Comparison of ENCODE assay signal across 30 cellular contexts in the genomic region with DNA sequence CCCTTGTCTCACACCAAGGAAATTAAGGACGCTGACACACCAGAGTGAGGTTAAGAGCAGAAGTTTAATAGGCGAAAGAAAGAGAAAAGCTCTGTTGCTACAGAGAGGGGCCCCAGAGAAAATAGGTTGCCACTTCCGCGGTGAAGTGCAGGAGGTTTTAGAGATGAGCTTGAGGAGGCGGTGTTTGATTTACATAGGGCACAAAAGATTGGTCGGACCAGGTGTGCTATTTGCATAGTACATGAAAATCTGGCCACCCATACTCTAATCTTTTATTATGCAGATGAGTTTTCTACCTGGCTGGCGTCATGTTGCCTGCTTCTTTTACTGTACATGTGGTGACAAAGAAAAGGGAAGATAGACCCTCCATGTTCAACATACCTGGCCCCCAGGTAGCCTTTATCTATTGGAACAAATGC. TPM values are rescaled to one million over a fixed set of nuclear protein-coding genes. Genes with fewer than 3 reads are reported as not detected.
DNase-seq lines count a peak whose midpoint lies in the region; TF ChIP-seq lines count a peak whose summit lies in the region.
"Had no signal": no experiment of that assay in that cellular context is flagged by ENCODE, and none has a peak within 500 bp of the region (broad histone marks: within the 10 kb centered on the region; RNA-seq: fewer than 3 reads in every experiment).

No MANE protein-coding gene starts in this region.

- H3K27ac ChIP-seq in HUES64 (ENCODE audit: low read depth, low read length) (peak overlapping the region; percentile 90), hepatocyte (no peak overlapping the region), trophoblast cell (ENCODE audit: low read depth, low read length) (no peak overlapping the region), WERI-Rb-1 (no peak overlapping the region), ascending aorta (no peak overlapping the region)
- H3K27ac ChIP-seq: heart right ventricle, tibial artery had no signal

- no peaks in the 10 kb centered on the region for H3K9me2 ChIP-seq in hepatocyte (replicated peaks; ENCODE audit: insufficient read depth)

- H3K14ac ChIP-seq in trophoblast cell (ENCODE audit: low read length), result no peak overlapping the region

- no peaks in the 10 kb centered on the region for H4K20me1 ChIP-seq in hepatocyte (ENCODE audit: insufficient read depth, poor library complexity, severe bottlenecking)

- H4K8ac ChIP-seq in trophoblast cell (ENCODE audit: low read depth, low read length), result no peak overlapping the region

- H3K27me3 ChIP-seq in HUES64 (ENCODE audit: insufficient read depth, low read length) (no peaks in the 10 kb centered on the region), hepatocyte (no peaks in the 10 kb centered on the region), trophoblast cell (ENCODE audit: insufficient read depth, low read length) (no peaks in the 10 kb centered on the region), WERI-Rb-1 (ENCODE audit: insufficient read depth, low read depth, severe bottlenecking) (no peaks in the 10 kb centered on the region), ascending aorta (no peaks in the 10 kb centered on the region)
- H3K27me3 ChIP-seq: heart right ventricle, tibial artery had no signal

- no peak overlapping the region for H2BK5ac ChIP-seq in trophoblast cell (ENCODE audit: low read depth, low read length, poor library complexity)

- TF ChIP-seq CTCF in hepatocyte (IDR thresholded peaks at IDR 0.05; ENCODE audit: poor library complexity) (no peak), WERI-Rb-1 (IDR thresholded peaks at IDR 0.05; ENCODE audit: low read depth, low read length) (no peak), ascending aorta (IDR thresholded peaks at IDR 0.05) (no peak)

- H3K18ac ChIP-seq in trophoblast cell (ENCODE audit: low read length), result no peak overlapping the region

- H3K4me3 ChIP-seq in HUES64 (ENCODE audit: low read length) (peak overlapping the region; percentile 35), hepatocyte (no peak overlapping the region), trophoblast cell (ENCODE audit: low read depth, low read length) (no peak overlapping the region), WERI-Rb-1 (ENCODE audit: low read depth, low read length) (no peak overlapping the region), ascending aorta (no peak overlapping the region)
- H3K4me3 ChIP-seq: GM12878, heart right ventricle, tibial artery had no signal

- H3K36me3 ChIP-seq in HUES64 (ENCODE audit: insufficient read depth, low read length) (no peaks in the 10 kb centered on the region), hepatocyte (replicated peaks; ENCODE audit: insufficient read depth, low read depth) (no peaks in the 10 kb centered on the region), trophoblast cell (ENCODE audit: control insufficient read depth in 1 of 2, insufficient read depth in 2 of 2, low read length in 2 of 2) (no peaks in the 10 kb centered on the region), WERI-Rb-1 (no peaks in the 10 kb centered on the region), ascending aorta (no peaks in the 10 kb centered on the region)
- H3K36me3 ChIP-seq: heart right ventricle, tibial artery had no signal

- H3K9me3 ChIP-seq in HUES64 (ENCODE audit: insufficient read depth, low read depth, low read length) (no peaks in the 10 kb centered on the region), hepatocyte (ENCODE audit: low read depth) (no peaks in the 10 kb centered on the region), trophoblast cell (ENCODE audit: insufficient read depth, low read depth, low read length) (no peaks in the 10 kb centered on the region), WERI-Rb-1 (ENCODE audit: severe bottlenecking) (no peaks in the 10 kb centered on the region), ascending aorta (no peaks in the 10 kb centered on the region)

- no peaks in the 10 kb centered on the region for H3K79me1 ChIP-seq in trophoblast cell (ENCODE audit: low read length)

- 20% methylated on average over 7 of the region's 7 CpGs for WGBS in HUES64
- WGBS in hepatocyte (ENCODE audit: low lambda C conversion rate, missing lambda C conversion rate), result 24% methylated on average over 7 of the region's 7 CpGs
- no CpG with 5 or more reads among the region's 7 CpGs for WGBS in trophoblast cell (ENCODE audit: extremely low coverage, insufficient coverage, insufficient read length)

- no peak overlapping the region for H3K23ac ChIP-seq in trophoblast cell (ENCODE audit: low read length)

- peak overlapping the region; percentile 62 for H3K4me2 ChIP-seq in hepatocyte
- peak overlapping the region; percentile 41 for H3K4me2 ChIP-seq in trophoblast cell (ENCODE audit: low read length)

- H3K4me1 ChIP-seq in HUES64 (ENCODE audit: insufficient read depth, low read length), result peaks cover 24% of the 10 kb centered on the region
- H3K4me1 ChIP-seq in hepatocyte (ENCODE audit: insufficient read depth), result no peaks in the 10 kb centered on the region
- H3K4me1 ChIP-seq in trophoblast cell (ENCODE audit: control insufficient read depth in 1 of 2, insufficient read depth in 2 of 2, low read length in 2 of 2), result no peaks in the 10 kb centered on the region
- H3K4me1 ChIP-seq in ascending aorta, result no peaks in the 10 kb centered on the region
- H3K4me1 ChIP-seq: heart right ventricle, tibial artery had no signal

- no peak overlapping the region for H4K91ac ChIP-seq in trophoblast cell (ENCODE audit: low read depth, low read length)

- H2AK5ac ChIP-seq in trophoblast cell (ENCODE audit: low read length), result no peak overlapping the region

- H3K4ac ChIP-seq in trophoblast cell (ENCODE audit: low read depth, low read length), result no peak overlapping the region

- intact Hi-C loops in ascending aorta (cut with DNase I), result no loop called here

- H2BK120ac ChIP-seq in trophoblast cell (ENCODE audit: insufficient read depth, low read length, poor library complexity), result no peak overlapping the region

- no peak overlapping the region for H4K12ac ChIP-seq in trophoblast cell (ENCODE audit: low read depth, low read length)

- no peak overlapping the region for H2BK12ac ChIP-seq in trophoblast cell (ENCODE audit: low read length)

- H2AFZ ChIP-seq in hepatocyte (peak overlapping the region; percentile 28), trophoblast cell (ENCODE audit: insufficient read depth, low read length, poor library complexity) (peak overlapping the region; percentile 58)

- DNase-seq in NCI-H526 (lab: John Stamatoyannopoulos, UW), result peak; percentile 52 to 64
- peak; percentile 26 for DNase-seq in hepatocyte (ENCODE audit: low spot score)
- DNase-seq in trophoblast cell, result peak in 1 of 2 donors; percentile 5
- DNase-seq in WERI-Rb-1, result no peak
- no peak for DNase-seq in ascending aorta (ENCODE audit: low spot score in 2 of 2)
- DNase-seq in activated CD4-positive, CD25-positive, alpha-beta regulatory T cell (lab: John Stamatoyannopoulos, UW), result no peak
- no peak for DNase-seq in DMS 273 treated with DMSO at 0.1 percent for 48 hours (lab: John Stamatoyannopoulos, UW)
- DNase-seq: activated CD8-positive, alpha-beta memory T cell treated with anti-CD3 and anti-CD28 coated beads for 24 hours; activated naive CD4-positive, alpha-beta T cell treated with anti-CD3 and anti-CD28 coated beads for 36 hours; activated T-cell treated with anti-CD3 and anti-CD28 coated beads, Interleukin-2, amount 50 U/mL, for 4 hours; caudate nucleus; CD4-positive, alpha-beta memory T cell; dermis blood vessel endothelial cell; DMS79; heart right ventricle; Kasumi-1; naive B cell; NCI-H187 treated with DMSO at 0.1 percent for 48 hours; NCI-H524; occipital lobe; retina; stimulated activated CD4-positive, alpha-beta T cell treated with anti-CD3 and anti-CD28 coated beads, Interleukin-4, amount 100 ng/mL, for 24 hours; stimulated activated naive CD4-positive, alpha-beta T cell treated with Interleukin-2 at 50 U/mL for 16 hours; T1000; tibial artery had no signal

- H3K9ac ChIP-seq in HUES64 (ENCODE audit: low read depth, low read length) (peak overlapping the region; percentile 64), trophoblast cell (ENCODE audit: low read length) (no peak overlapping the region)

- H3K79me2 ChIP-seq in hepatocyte (no peaks in the 10 kb centered on the region), trophoblast cell (ENCODE audit: control insufficient read depth, insufficient read depth, low read length, poor library complexity) (no peaks in the 10 kb centered on the region)

RNA-seq across cellular contexts. Expression of a gene that starts 23.3 kb away (rescaled TPM):
- not detected for polyA plus RNA-seq in HUES64 (2013, experiment 1 of 2)
- not detected for polyA plus RNA-seq in HUES64 (2013, experiment 2 of 2)
- total RNA-seq in hepatocyte (0.30 TPM in 1 of 2 replicates, not detected in the other), ascending aorta (not detected)
- not detected in 2 replicates for polyA plus RNA-seq in hepatocyte
- 1.6 and 1.7 TPM in 2 replicates for polyA plus RNA-seq in trophoblast cell (2013)
- total RNA-seq: activated naive CD4-positive, alpha-beta T cell treated with anti-CD3 and anti-CD28 coated beads for 36 hours; activated T-cell treated with anti-CD3 and anti-CD28 coated beads, Interleukin-2, amount 50 U/mL, for 4 hours; CD4-positive, alpha-beta memory T cell; dermis blood vessel endothelial cell; endothelial cell of umbilical vein; GM12878; OCI-LY7; Right ventricle myocardium inferior had no signal
- polyA plus RNA-seq: CD4-positive, alpha-beta memory T cell; endothelial cell of umbilical vein; GM12878 had no signal

RNA-seq across cellular contexts. Expression of a gene that starts 32.6 kb away (rescaled TPM):
- polyA plus RNA-seq in HUES64 (2013, experiment 1 of 2), result not detected
- polyA plus RNA-seq in HUES64 (2013, experiment 2 of 2), result not detected
- total RNA-seq in hepatocyte (not detected in 2 replicates), ascending aorta (not detected)
- polyA plus RNA-seq in hepatocyte, result not detected in 2 replicates
- not detected in 2 replicates for polyA plus RNA-seq in trophoblast cell (2013)
- total RNA-seq: activated naive CD4-positive, alpha-beta T cell treated with anti-CD3 and anti-CD28 coated beads for 36 hours; activated T-cell treated with anti-CD3 and anti-CD28 coated beads, Interleukin-2, amount 50 U/mL, for 4 hours; CD4-positive, alpha-beta memory T cell; dermis blood vessel endothelial cell; endothelial cell of umbilical vein; GM12878; heart right ventricle; occipital lobe; OCI-LY7; Right ventricle myocardium inferior had no signal
- polyA plus RNA-seq: CD4-positive, alpha-beta memory T cell; endothelial cell of umbilical vein; GM12878; heart right ventricle had no signal

Comparison
In these comparisons a context has a peak if more than half of its experiments do, and no peak if none do; other contexts are left out.
1. DNase-seq: peak in NCI-H526 (2 of 2) and hepatocyte (single experiment); none in WERI-Rb-1 (single experiment), ascending aorta (0 of 2), activated CD4-positive, CD25-positive, alpha-beta regulatory T cell (0 of 4) and DMS 273 treated with DMSO at 0.1 percent for 48 hours (single experiment).